ENCODE assay signal across 1 cellular context in genomic region chr14:71267691-71268090, GRCh38.
TF ChIP-seq lines count a peak whose summit lies in the region.

No MANE protein-coding gene starts in this region.

TF ChIP-seq in K562, 482 proteins besides CTCF, POLR2A, EP300 and RAD21 (continued from another document):
- no peak for TF ChIP-seq KDM4B (IDR thresholded peaks at IDR 0.05; ENCODE audit: borderline replicate concordance in 2 of 2, low read depth in 1 of 2)
